8 cellular contexts compared by ENCODE assay signal in the genomic region with DNA sequence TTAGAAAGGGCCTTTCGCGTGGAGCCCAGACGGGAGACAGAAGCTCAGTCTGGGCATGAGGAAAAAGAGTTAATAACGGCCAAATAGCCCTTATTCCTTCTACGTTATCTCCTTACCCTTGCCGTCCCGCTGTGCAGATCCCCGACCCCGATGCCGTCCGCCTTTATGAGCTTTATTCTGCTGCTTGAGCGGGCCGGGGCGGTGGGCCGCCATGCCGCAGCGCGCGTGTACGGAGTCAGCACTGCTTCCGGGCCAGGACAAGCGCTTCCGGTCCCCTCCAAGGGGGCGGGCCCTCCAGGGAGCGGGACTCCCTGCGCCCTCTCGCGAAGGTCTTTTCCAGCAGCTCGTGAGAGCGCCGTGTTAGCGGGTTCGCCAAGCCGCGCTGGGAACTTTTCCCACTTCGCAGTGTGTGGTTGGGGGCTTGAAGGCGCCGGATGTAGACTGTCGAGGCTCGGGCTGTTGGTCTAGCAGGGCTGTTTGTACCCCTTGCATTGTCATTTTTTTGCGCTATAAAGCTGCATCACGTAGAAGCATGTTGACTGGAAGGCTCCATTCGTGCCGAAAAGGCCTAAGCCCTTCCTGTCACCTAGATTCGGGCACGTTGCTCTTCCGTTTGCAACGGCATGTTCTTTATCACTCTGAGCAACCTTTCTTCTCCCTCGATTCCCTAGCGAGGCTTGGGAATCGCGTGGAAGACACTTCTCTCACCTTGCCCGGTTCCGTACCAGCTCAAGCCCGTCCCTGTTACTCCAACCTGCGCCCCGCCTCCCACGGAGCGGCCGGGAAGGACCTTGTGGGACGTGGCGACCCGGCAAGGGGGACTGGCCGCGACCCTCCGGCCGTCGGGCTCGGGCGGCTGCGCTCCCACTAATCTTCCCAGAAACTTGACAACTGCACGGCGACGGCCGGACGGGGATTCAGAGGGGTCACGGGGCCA. TPM values are rescaled to one million over a fixed set of nuclear protein-coding genes. Genes with fewer than 3 reads are reported as not detected.
DNase-seq lines count a peak whose midpoint lies in the region; ATAC-seq, FAIRE-seq and TF ChIP-seq lines count a peak whose summit lies in the region.

Gene TSR1, minus strand, starts transcription at position 243 of the 937 bp plus-strand sequence. Its CDS starts 30 bp downstream, at position 213.

- H3K27me3 Mint-ChIP-seq in dendritic cell treated with granulocyte-macrophage colony-stimulating factor and Interleukin-4, amounts not matched to agents 40 ng/mL and 50 ng/mL, for 4 days: no peaks in the 10 kb centered on the region

- H3K27ac ChIP-seq in HepG2 (ENCODE audit: extremely low read length, insufficient read depth, low read length): peak within 1 kb of the TSS; percentile 77

- intact Hi-C loops in dendritic cell treated with granulocyte-macrophage colony-stimulating factor and Interleukin-4, amounts not matched to agents 40 ng/mL and 50 ng/mL, for 4 days (cut with micrococcal nuclease): loop anchor here (1.0 kb wide), 1 partner anchor 33 kb away; the partner anchor contains the start of genes SMG6 and SRR
- intact Hi-C loops in HepG2 (cut with micrococcal nuclease; ENCODE audit: unreplicated experiment): loop anchor here (5.0 kb wide), 1 partner anchor 66 kb away; the partner anchor contains the start of gene MNT

- peak; percentile 76 for ATAC-seq in GM19043 (IDR thresholded peaks at IDR 0.05; ENCODE audit: low read depth, unreplicated experiment)
- ATAC-seq in HG03432 (IDR thresholded peaks at IDR 0.05; ENCODE audit: unreplicated experiment): peak; percentile 76
- peak; percentile 95 for ATAC-seq in HepG2

- peak within 1 kb of the TSS; percentile 91 for H3K4me3 ChIP-seq in BE2C (ENCODE audit: low read depth, low read length)
- H3K4me3 ChIP-seq in HepG2 (replicated peaks in 1 of 3; ENCODE audit: insufficient read depth in 1 of 3, low read depth in 2 of 3, low read length in 3 of 3): peak within 1 kb of the TSS; percentile 67 to 100 (median 99)

- peaks cover 5% of the 10 kb centered on the region for H3K36me3 Mint-ChIP-seq in dendritic cell treated with granulocyte-macrophage colony-stimulating factor and Interleukin-4, amounts not matched to agents 40 ng/mL and 50 ng/mL, for 4 days (ENCODE audit: low read depth)

- TF ChIP-seq CTCF in BE2C (IDR thresholded peaks at IDR 0.05; ENCODE audit: low read depth, low read length) (no peak), HepG2 (CRISPR knock-in tag; IDR thresholded peaks at IDR 0.05) (peak; percentile 76)

- peak; percentile 88 for DNase-seq in BE2C
- DNase-seq in NCI-H526 treated with DMSO at 0.1 percent for 48 hours (lab: John Stamatoyannopoulos, UW): peak; percentile 59
- peak; percentile 82 to 88 for DNase-seq in activated CD4-positive, alpha-beta T cell treated with anti-CD3 and anti-CD28 coated beads, Interleukin-2, amount 50 U/mL, for 24 hours (ENCODE audit: low read depth in 1 of 2, low spot score in 1 of 2)
- DNase-seq in HepG2 (ENCODE audit: low spot score): peak; percentile 87
- peak; percentile 91 for DNase-seq in stimulated activated CD4-positive, alpha-beta T cell treated with anti-CD3 and anti-CD28 coated beads, Interleukin-4, amount 100 ng/mL, for 1 hour

- H3K4me3 Mint-ChIP-seq in dendritic cell treated with granulocyte-macrophage colony-stimulating factor and Interleukin-4, amounts not matched to agents 40 ng/mL and 50 ng/mL, for 4 days: peak within 1 kb of the TSS; percentile 94

- peak within 1 kb of the TSS; percentile 85 for H3K27ac Mint-ChIP-seq in dendritic cell treated with granulocyte-macrophage colony-stimulating factor and Interleukin-4, amounts not matched to agents 40 ng/mL and 50 ng/mL, for 4 days

- H3K4me1 ChIP-seq in BE2C (no peaks in the 10 kb centered on the region), HepG2 (ENCODE audit: insufficient read depth, low read length) (peaks cover 35% of the 10 kb centered on the region)

- H4K20me1 ChIP-seq in HepG2 (ENCODE audit: insufficient read depth, low read length): no peaks in the 10 kb centered on the region

- H3K4me1 Mint-ChIP-seq in dendritic cell treated with granulocyte-macrophage colony-stimulating factor and Interleukin-4, amounts not matched to agents 40 ng/mL and 50 ng/mL, for 4 days (ENCODE audit: low read depth): peaks cover 27% of the 10 kb centered on the region

- 1% methylated on average over 46 of the region's 77 CpGs for WGBS in HepG2 (ENCODE audit: low lambda C conversion rate)

- peaks cover 42% of the 10 kb centered on the region for H3K79me2 ChIP-seq in HepG2 (ENCODE audit: insufficient read depth, low read length)

- no peaks in the 10 kb centered on the region for H3K9me3 Mint-ChIP-seq in dendritic cell treated with granulocyte-macrophage colony-stimulating factor and Interleukin-4, amounts not matched to agents 40 ng/mL and 50 ng/mL, for 4 days

- peak within 1 kb of the TSS; percentile 96 for H3K4me2 ChIP-seq in HepG2 (ENCODE audit: low read depth, low read length)

- TF ChIP-seq EP300 in HepG2 (IDR thresholded peaks at IDR 0.05; ENCODE audit: low read depth in 2 of 2, low read length in 2 of 2): peak in 1 of 2 experiments; percentile 33; a peak in 1 of 4 replicates
- TF ChIP-seq EP300 in HepG2 (CRISPR knock-in tag; IDR thresholded peaks at IDR 0.05; ENCODE audit: borderline replicate concordance): no peak; the same call in 1 of the 2 replicates

- TF ChIP-seq RAD21 in HepG2 (CRISPR knock-in tag; IDR thresholded peaks at IDR 0.05): peak; percentile 43

- in situ Hi-C loops in HepG2 (cut with HindIII; ENCODE audit: extremely low pct_ligation_motif_present, low pct_unique_long_range_greater_than_20kb): no loop called here

- no peaks in the 10 kb centered on the region for H3K27me3 ChIP-seq in BE2C
- no peaks in the 10 kb centered on the region; a peak in 1 of 5 replicates for H3K27me3 ChIP-seq in HepG2 (ENCODE audit: control insufficient read depth in 1 of 2, insufficient read depth in 2 of 2, low read length in 2 of 2)

- POLR2A ChIA-PET in HepG2 (lab: Yijun Ruan, JAX): interaction anchor here (0.8 to 2.1 kb wide), 19 partner anchors 9 to 620 kb away, joined by 3 to 23 read pairs (median 5); partner anchors contain the start of genes SMG6 and SRR

- peak; percentile 80 for FAIRE-seq in HepG2 (lab: Jason Lieb, UNC)

- H2AFZ ChIP-seq in HepG2 (ENCODE audit: low read length): no peak within 1 kb of the TSS

- H3K36me3 ChIP-seq in BE2C (peaks cover 36% of the 10 kb centered on the region), HepG2 (replicated peaks in 1 of 2; ENCODE audit: control insufficient read depth in 1 of 2, insufficient read depth in 2 of 2, low read length in 2 of 2) (peaks cover 19 to 35% of the 10 kb centered on the region in 2 experiments)

- peak within 1 kb of the TSS; percentile 96 for H3K9ac ChIP-seq in HepG2 (ENCODE audit: insufficient read depth, low read depth, low read length)

- BruUV-seq in HepG2 (replicated peaks; lab: Mats Ljungman, UMichigan): TSS peak; percentile 52

- TF ChIP-seq POLR2A in HepG2 (IDR thresholded peaks at IDR 0.05; ENCODE audit: insufficient read depth in 1 of 2, low read depth in 2 of 2, low read length in 2 of 2): peak; percentile 90 to 97

- no peaks in the 10 kb centered on the region for H3K9me3 ChIP-seq in BE2C
- H3K9me3 ChIP-seq in HepG2 (ENCODE audit: low read length): no peaks in the 10 kb centered on the region

- CTCF ChIA-PET in HepG2 (lab: Yijun Ruan, JAX; ENCODE audit: low intra/inter-chr PET ratio, low total read pairs): interaction anchor here (1.6 kb wide), 1 partner anchor 17 kb away, joined by 5 read pairs; no protein-coding TSS in a partner anchor

TF ChIP-seq in HepG2, 621 proteins besides CTCF, POLR2A, EP300 and RAD21 (continues in another document):
- TF ChIP-seq CCAR2 (optimal IDR thresholded peaks at IDR 0.05; ENCODE audit: low read depth, low read length) (no peak), TFDP1 (CRISPR knock-in tag; IDR thresholded peaks at IDR 0.05; ENCODE audit: borderline replicate concordance) (peak; percentile 91), ZNF775 (CRISPR knock-in tag; IDR thresholded peaks at IDR 0.05; ENCODE audit: borderline replicate concordance) (no peak)

RNA-seq across cellular contexts. Expression of gene TSR1, which starts in this region (rescaled TPM):
- 64.6 TPM for polyA plus RNA-seq in BE2C (2012; ENCODE audit: insufficient read depth, insufficient read length, low read depth)
- total RNA-seq in HepG2 (2016; rRNA removed; fragmentation: Illumina TruSeq; extraction: Trizol): 65.8 and 75.8 TPM in 2 replicates
- total RNA-seq in HepG2 (2016; cell fraction: cytosol; rRNA removed; fragmentation: Illumina TruSeq; extraction: Trizol; ENCODE audit: low read depth): 6.6 and 6.8 TPM in 2 replicates
- total RNA-seq in HepG2 (2016; cell fraction: insoluble cytoplasmic fraction; rRNA removed; fragmentation: Illumina TruSeq; extraction: Trizol): 68.7 and 76.2 TPM in 2 replicates
- 16.3 and 19.0 TPM in 2 replicates for total RNA-seq in HepG2 (2016; cell fraction: membrane; rRNA removed; fragmentation: Illumina TruSeq; extraction: Trizol)
- 55.3 and 57.6 TPM in 2 replicates for total RNA-seq in HepG2 (2016; cell fraction: nucleus; rRNA removed; fragmentation: Illumina TruSeq; extraction: Trizol)
- polyA plus RNA-seq in HepG2 (2011; rRNA removed): 7.1 and 7.2 TPM in 2 replicates
- 4.8 and 5.9 TPM in 2 replicates for polyA plus RNA-seq in HepG2 (2011; cell fraction: cytosol; rRNA removed)
- polyA plus RNA-seq in HepG2 (2011; cell fraction: nucleus; rRNA removed): 17.4 and 22.0 TPM in 2 replicates
- polyA plus RNA-seq in HepG2 (2012): 22.0 and 25.7 TPM in 2 replicates
- polyA plus RNA-seq in HepG2 (2016; cell fraction: cytosol; fragmentation: Illumina TruSeq; extraction: Trizol; ENCODE audit: low read depth): 3.5 and 3.7 TPM in 2 replicates
- polyA plus RNA-seq in HepG2 (2016; cell fraction: insoluble cytoplasmic fraction; fragmentation: Illumina TruSeq; extraction: Trizol; ENCODE audit: low read depth): 56.2 and 57.1 TPM in 2 replicates
- 8.9 and 9.7 TPM in 2 replicates for polyA plus RNA-seq in HepG2 (2016; cell fraction: membrane; fragmentation: Illumina TruSeq; extraction: Trizol; ENCODE audit: low read depth)
- polyA plus RNA-seq in HepG2 (2016; cell fraction: nucleus; fragmentation: Illumina TruSeq; extraction: Trizol; ENCODE audit: insufficient read depth, low read depth): 56.6 and 58.6 TPM in 2 replicates
- 18.4 and 38.7 TPM in 2 replicates for polyA minus RNA-seq in HepG2 (2011; rRNA and poly(A)+ RNA removed; ENCODE audit: low replicate concordance)
- polyA minus RNA-seq in HepG2 (2011; cell fraction: cytosol; rRNA and poly(A)+ RNA removed): 21.0 and 22.0 TPM in 2 replicates
- polyA minus RNA-seq in HepG2 (2011; cell fraction: nucleus; rRNA and poly(A)+ RNA removed): 43.1 and 48.6 TPM in 2 replicates

Comparison
In these comparisons a context has a peak if more than half of its experiments do, and no peak if none do; other contexts are left out.
1. Peak in every context shown above with its lines: DNase-seq, ATAC-seq, H3K4me3 ChIP-seq and H3K27ac ChIP-seq.